10 cellular contexts compared by ENCODE assay signal in genomic region chr22:24107668-24108067, GRCh38.
A peak's percentile ranks its signal among the peaks of the same experiment; 100 is the strongest.
DNase-seq lines count a peak whose midpoint lies in the region; ATAC-seq, FAIRE-seq and TF ChIP-seq lines count a peak whose summit lies in the region.
"Had no signal": no experiment of that assay in that cellular context is flagged by ENCODE, and none has a peak within 500 bp of the region (broad histone marks: within the 10 kb centered on the region; RNA-seq: fewer than 3 reads in every experiment).

No MANE protein-coding gene starts in this region.

- H3K4me2 ChIP-seq in endothelial cell of umbilical vein (ENCODE audit: insufficient read depth, low read length) = no peak overlapping the region

- no peak overlapping the region for H2AFZ ChIP-seq in endothelial cell of umbilical vein (ENCODE audit: low read depth, low read length)

- dilution Hi-C loops in endothelial cell of umbilical vein (cut with MboI; ENCODE audit: extremely low pct_ligation_motif_present, low sequenced_read_pairs) = no loop called here

- H3K4me1 ChIP-seq in endothelial cell of umbilical vein (ENCODE audit: control insufficient read depth, extremely low read depth, insufficient read depth, low read length) = no peaks in the 10 kb centered on the region
- peaks cover 25% of the 10 kb centered on the region for H3K4me1 ChIP-seq in vagina

- TF ChIP-seq POLR2A in endothelial cell of umbilical vein (IDR thresholded peaks at IDR 0.05; ENCODE audit: low read depth, low read length) = no peak
- no peak for TF ChIP-seq POLR2A in vagina (IDR thresholded peaks at IDR 0.05)

- H3K36me3 ChIP-seq in endothelial cell of umbilical vein (ENCODE audit: control insufficient read depth in 2 of 2, extremely low read depth in 1 of 2, insufficient read depth in 2 of 2, low read length in 2 of 2) (peaks cover 0 to 4% of the 10 kb centered on the region in 2 experiments), vagina (peaks cover 0 to 10% of the 10 kb centered on the region in 2 donors)

- no TSS peak for BruUV-seq in endothelial cell of umbilical vein (replicated peaks; lab: Mats Ljungman, UMichigan)

- H3K79me2 ChIP-seq in endothelial cell of umbilical vein (ENCODE audit: control insufficient read depth, insufficient read depth, low read length) = no peaks in the 10 kb centered on the region

- no peak for DNase-seq in natural killer cell treated with Interleukin-12 subunit alpha and Interleukin-12 subunit beta and Interleukin-15 and Interleukin-18, amount 100 ng/mL, for 72 hours (ENCODE audit: low spot score)
- DNase-seq in natural killer cell (no peak), endothelial cell of umbilical vein (ENCODE audit: low read depth, low spot score) (peak; percentile 62), middle frontal gyrus (ENCODE audit: extremely low spot score, low spot score) (peak; percentile 77), vagina (ENCODE audit: extremely low spot score in 2 of 2) (no peak), HTR-8/SVneo (ENCODE audit: insufficient read length, low spot score) (no peak)
- DNase-seq: NCI-H510A treated with DMSO at 0.1 percent for 48 hours had no signal

- H3K36me3 Mint-ChIP-seq in natural killer cell treated with Interleukin-12 subunit alpha and Interleukin-12 subunit beta and Interleukin-15 and Interleukin-18, amount 100 ng/mL, for 72 hours = peaks cover 8% of the 10 kb centered on the region
- H3K36me3 Mint-ChIP-seq in natural killer cell = peaks cover 9% of the 10 kb centered on the region

- peak overlapping the region; percentile 13 for H3K4me3 Mint-ChIP-seq in natural killer cell treated with Interleukin-12 subunit alpha and Interleukin-12 subunit beta and Interleukin-15 and Interleukin-18, amount 100 ng/mL, for 72 hours
- no peak overlapping the region for H3K4me3 Mint-ChIP-seq in natural killer cell

- H3K27ac ChIP-seq in endothelial cell of umbilical vein (ENCODE audit: insufficient read depth, low read depth, low read length) (no peak overlapping the region), vagina (peak overlapping the region; percentile 64)

- CTCF ChIA-PET in endothelial cell of umbilical vein (lab: Charles Lee) = interaction anchor here (0.9 to 2.7 kb wide), 10 partner anchors 9 to 71 kb away, joined by 3 to 23 read pairs (median 4); no protein-coding TSS in a partner anchor

- FAIRE-seq in endothelial cell of umbilical vein (lab: Jason Lieb, UNC) (no peak), HTR-8/SVneo (lab: Jason Lieb, UNC) (no peak)
- FAIRE-seq: D721Med had no signal

- no peaks in the 10 kb centered on the region for H3K9me3 ChIP-seq in endothelial cell of umbilical vein (replicated peaks; ENCODE audit: control insufficient read depth, insufficient read depth, low read length)
- H3K9me3 ChIP-seq in vagina = no peaks in the 10 kb centered on the region

- H3K9me3 Mint-ChIP-seq in natural killer cell treated with Interleukin-12 subunit alpha and Interleukin-12 subunit beta and Interleukin-15 and Interleukin-18, amount 100 ng/mL, for 72 hours = no peaks in the 10 kb centered on the region
- no peaks in the 10 kb centered on the region for H3K9me3 Mint-ChIP-seq in natural killer cell

- H3K9me1 ChIP-seq in endothelial cell of umbilical vein (replicated peaks; ENCODE audit: control insufficient read depth, extremely low read depth, insufficient read depth, low read length) = no peaks in the 10 kb centered on the region

- H3K27me3 Mint-ChIP-seq in natural killer cell treated with Interleukin-12 subunit alpha and Interleukin-12 subunit beta and Interleukin-15 and Interleukin-18, amount 100 ng/mL, for 72 hours = no peaks in the 10 kb centered on the region
- H3K27me3 Mint-ChIP-seq in natural killer cell (ENCODE audit: low read depth in 2 of 2) = no peaks in the 10 kb centered on the region

- ATAC-seq in natural killer cell treated with Interleukin-12 subunit alpha and Interleukin-12 subunit beta and Interleukin-15 and Interleukin-18, amount 100 ng/mL, for 72 hours = no peak
- ATAC-seq in natural killer cell = no peak
- ATAC-seq in GM21447 (IDR thresholded peaks at IDR 0.05; ENCODE audit: unreplicated experiment) = no peak
- no peak for ATAC-seq in HG03097 (IDR thresholded peaks at IDR 0.05; ENCODE audit: low FRiP score, unreplicated experiment)

- peak overlapping the region in 1 of 2 donors; percentile 54 for H3K27ac Mint-ChIP-seq in natural killer cell treated with Interleukin-12 subunit alpha and Interleukin-12 subunit beta and Interleukin-15 and Interleukin-18, amount 100 ng/mL, for 72 hours
- H3K27ac Mint-ChIP-seq in natural killer cell = peak overlapping the region in 1 of 2 donors; percentile 16

- no peaks in the 10 kb centered on the region for H4K20me1 ChIP-seq in endothelial cell of umbilical vein (replicated peaks; ENCODE audit: control insufficient read depth, extremely low read depth, insufficient read depth, low read length)

- intact Hi-C loops in natural killer cell (cut with micrococcal nuclease) = loop anchor here (1.0 kb wide), 1 partner anchor 68 kb away; no protein-coding TSS in a partner anchor
- intact Hi-C loops in endothelial cell of umbilical vein (cut with micrococcal nuclease) = no loop called here
- intact Hi-C loops in vagina (cut with DNase I) = loop anchor here (2.0 kb wide), 1 partner anchor 67 kb away; no protein-coding TSS in a partner anchor

- TF ChIP-seq CTCF in natural killer cell (IDR thresholded peaks at IDR 0.05) (no peak), endothelial cell of umbilical vein (IDR thresholded peaks at IDR 0.05; ENCODE audit: extremely low read depth in 1 of 2, insufficient read depth in 1 of 2, low read depth in 1 of 2, low read length in 2 of 2) (no peak), vagina (IDR thresholded peaks at IDR 0.05) (peak in 1 of 3 experiments; percentile 6)

- H3K4me1 Mint-ChIP-seq in natural killer cell treated with Interleukin-12 subunit alpha and Interleukin-12 subunit beta and Interleukin-15 and Interleukin-18, amount 100 ng/mL, for 72 hours (ENCODE audit: low read depth in 2 of 2) = peaks cover 7 to 33% of the 10 kb centered on the region in 2 donors
- no peaks in the 10 kb centered on the region for H3K4me1 Mint-ChIP-seq in natural killer cell

- POLR2A ChIA-PET in endothelial cell of umbilical vein (lab: Charles Lee) = no interaction called here

- H3K27me3 ChIP-seq in endothelial cell of umbilical vein (ENCODE audit: control insufficient read depth in 2 of 2, insufficient read depth in 2 of 2, low read length in 2 of 2) (no peaks in the 10 kb centered on the region), vagina (no peaks in the 10 kb centered on the region)

- H3K4me3 ChIP-seq in endothelial cell of umbilical vein (replicated peaks in 1 of 3; ENCODE audit: insufficient read depth in 1 of 3, low read depth in 1 of 3, low read length in 3 of 3) (no peak overlapping the region), vagina (no peak overlapping the region)

- no peak overlapping the region for H3K9ac ChIP-seq in endothelial cell of umbilical vein (replicated peaks; ENCODE audit: extremely low read depth, insufficient read depth, low read length)

TF ChIP-seq in endothelial cell of umbilical vein, 7 proteins besides CTCF, POLR2A, EP300 and RAD21:
- TF ChIP-seq JUN (IDR thresholded peaks at IDR 0.05; ENCODE audit: borderline replicate concordance, insufficient read depth, insufficient read length, low read depth) = no peak
- no peak for TF ChIP-seq FOS (IDR thresholded peaks at IDR 0.05; ENCODE audit: borderline replicate concordance, insufficient read depth, low read length)
- TF ChIP-seq POLR2AphosphoS5 (IDR thresholded peaks at IDR 0.05; ENCODE audit: insufficient read depth, low read depth, low read length) = no peak
- no peak for TF ChIP-seq GATA2 (IDR thresholded peaks at IDR 0.05; ENCODE audit: insufficient read depth, insufficient read length, low read depth, low read length)
- TF ChIP-seq MYC (IDR thresholded peaks at IDR 0.05; ENCODE audit: low read depth, low read length) = no peak
- no peak for TF ChIP-seq MAX (IDR thresholded peaks at IDR 0.05; ENCODE audit: insufficient read depth, insufficient read length)
- TF ChIP-seq EZH2 (IDR thresholded peaks at IDR 0.05; ENCODE audit: borderline replicate concordance, low read depth, low read length, severe bottlenecking) = no peak

Comparison
In these comparisons a context has a peak if more than half of its experiments do, and no peak if none do; other contexts are left out.
1. DNase-seq: peak in endothelial cell of umbilical vein (single experiment) and middle frontal gyrus (single experiment); none in natural killer cell treated with Interleukin-12 subunit alpha and Interleukin-12 subunit beta and Interleukin-15 and Interleukin-18, amount 100 ng/mL, for 72 hours (single experiment), natural killer cell (single experiment), vagina (0 of 2) and HTR-8/SVneo (single experiment).